In the genomic region with DNA sequence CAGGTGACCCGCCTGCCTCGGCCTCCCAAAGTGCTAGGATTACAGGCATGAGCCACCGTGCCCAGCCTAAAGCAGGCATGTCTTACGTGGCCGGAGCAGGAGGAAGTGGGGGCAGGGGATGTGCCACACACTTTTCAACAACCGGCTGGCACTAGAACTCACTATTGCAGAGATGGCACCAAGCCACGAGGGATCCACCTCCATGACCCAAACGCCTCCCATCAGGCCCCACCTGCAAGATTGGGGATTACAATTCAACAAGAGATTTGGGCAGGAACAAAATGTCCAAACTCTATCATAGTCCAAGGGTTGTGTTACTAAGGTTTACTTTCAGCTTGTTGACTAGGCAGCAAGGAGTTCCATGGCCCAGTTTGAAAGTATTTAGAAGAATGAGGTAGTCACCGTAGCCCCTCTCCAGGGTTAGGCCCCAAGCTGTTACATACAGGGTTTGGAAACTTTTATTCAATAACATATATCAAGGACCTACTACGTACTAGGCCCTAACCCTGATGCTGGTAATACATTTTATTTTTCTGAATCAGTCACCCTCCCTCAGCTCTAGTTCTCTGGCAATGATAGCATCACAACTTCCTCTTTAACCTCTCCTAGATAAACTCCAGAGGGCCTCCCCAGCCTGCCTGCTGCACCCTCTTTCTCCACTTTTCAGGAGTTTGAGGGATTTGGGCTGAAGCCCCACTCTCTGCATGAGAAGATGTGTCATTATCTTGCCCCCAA, we compare ENCODE assay signal across 8 cellular contexts. TPM values are rescaled to one million over a fixed set of nuclear protein-coding genes. Genes with fewer than 3 reads are reported as not detected.
DNase-seq lines count a peak whose midpoint lies in the region; ATAC-seq and TF ChIP-seq lines count a peak whose summit lies in the region.

No MANE protein-coding gene starts in this region.

- peaks cover 18 to 35% (median 26%) of the 10 kb centered on the region in 4 donors for H3K4me1 ChIP-seq in liver (ENCODE audit: control insufficient read depth in 4 of 4, insufficient read depth in 4 of 4, low read length in 3 of 4)
- H3K4me1 ChIP-seq in upper lobe of right lung, result peaks cover 21% of the 10 kb centered on the region
- no peaks in the 10 kb centered on the region for H3K4me1 ChIP-seq in PC-9 (replicated peaks; ENCODE audit: insufficient read depth)

- H3K27me3 ChIP-seq in liver (ENCODE audit: control insufficient read depth in 4 of 4, insufficient read depth in 4 of 4, low read length in 3 of 4), result no peaks in the 10 kb centered on the region
- H3K27me3 ChIP-seq in upper lobe of right lung, result no peaks in the 10 kb centered on the region
- no peaks in the 10 kb centered on the region for H3K27me3 ChIP-seq in PC-9 (ENCODE audit: insufficient read depth, low read depth)

- no TSS peak for BruUV-seq in PC-9 (replicated peaks; lab: Mats Ljungman, UMichigan)

- no peak overlapping the region for H3K4me2 ChIP-seq in PC-9

- ATAC-seq in activated naive CD4-positive, alpha-beta T cell treated with anti-CD3 and anti-CD28 coated beads, Interleukin-2, amount 50 U/mL, for 72 hours, result peak; percentile 6 to 34
- ATAC-seq in upper lobe of right lung, result peak; percentile 10

- H3K9me3 ChIP-seq in liver (ENCODE audit: control insufficient read depth in 4 of 4, low read length in 3 of 4) (peaks cover 0 to 3% (median 0%) of the 10 kb centered on the region in 4 donors), upper lobe of right lung (no peaks in the 10 kb centered on the region), PC-9 (ENCODE audit: insufficient read depth, low read depth) (no peaks in the 10 kb centered on the region)

- H3K4me3 ChIP-seq in liver (ENCODE audit: low read depth in 1 of 3, low read length in 3 of 3) (peak overlapping the region in 2 of 3 donors; percentile 20 to 28), upper lobe of right lung (no peak overlapping the region), PC-9 (no peak overlapping the region)

- H4K20me1 ChIP-seq in PC-9 (ENCODE audit: insufficient read depth), result no peaks in the 10 kb centered on the region

- peaks cover 0 to 9% of the 10 kb centered on the region in 2 donors for H3K9me3 Mint-ChIP-seq in activated naive CD4-positive, alpha-beta T cell treated with anti-CD3 and anti-CD28 coated beads, Interleukin-2, amount 50 U/mL, for 72 hours
- H3K9me3 Mint-ChIP-seq in activated CD4-positive, alpha-beta memory T cell treated with anti-CD3 and anti-CD28 coated beads for 36 hours, result peaks cover 16% of the 10 kb centered on the region

- intact Hi-C loops in activated CD4-positive, alpha-beta memory T cell treated with anti-CD3 and anti-CD28 coated beads for 36 hours (cut with micrococcal nuclease), result no loop called here
- intact Hi-C loops in upper lobe of right lung (cut with DNase I) (no loop called here), PC-9 (cut with micrococcal nuclease; ENCODE audit: unreplicated experiment) (no loop called here)

- H2AFZ ChIP-seq in PC-9, result no peak overlapping the region

- no peaks in the 10 kb centered on the region for H3K9me2 ChIP-seq in PC-9 (ENCODE audit: insufficient read depth)

- DNase-seq in activated naive CD4-positive, alpha-beta T cell treated with anti-CD3 and anti-CD28 coated beads, Interleukin-2, amount 50 U/mL, for 72 hours (ENCODE audit: low spot score in 2 of 2), result no peak
- DNase-seq in activated naive CD4-positive, alpha-beta T cell treated with anti-CD3 and anti-CD28 coated beads, Interleukin-2, amount 50 U/mL, for 16 hours, result no peak
- DNase-seq in activated CD4-positive, alpha-beta memory T cell treated with anti-CD3 and anti-CD28 coated beads for 36 hours, result no peak
- no peak for DNase-seq in upper lobe of right lung
- DNase-seq in ureter (ENCODE audit: low spot score), result no peak
- no peak for DNase-seq in nucleus accumbens (lab: John Stamatoyannopoulos, UW)
- no peak for DNase-seq in PC-9

- no peaks in the 10 kb centered on the region for H3K79me2 ChIP-seq in PC-9 (ENCODE audit: low read depth)

- peak overlapping the region; percentile 91 to 92 for H3K27ac ChIP-seq in liver (ENCODE audit: low read depth in 1 of 2, low read length in 2 of 2)
- H3K27ac ChIP-seq in upper lobe of right lung, result peak overlapping the region; percentile 73
- H3K27ac ChIP-seq in PC-9, result no peak overlapping the region

- 38% methylated on average over 10 of the region's 10 CpGs for WGBS in liver

- H3K36me3 ChIP-seq in liver (ENCODE audit: control insufficient read depth in 4 of 4, insufficient read depth in 3 of 4, low read depth in 1 of 4, low read length in 3 of 4), result no peaks in the 10 kb centered on the region
- H3K36me3 ChIP-seq in upper lobe of right lung, result no peaks in the 10 kb centered on the region
- H3K36me3 ChIP-seq in PC-9 (ENCODE audit: low read depth), result no peaks in the 10 kb centered on the region

- H3K4me1 Mint-ChIP-seq in activated CD4-positive, alpha-beta memory T cell treated with anti-CD3 and anti-CD28 coated beads for 36 hours (ENCODE audit: low read depth), result peaks cover 23% of the 10 kb centered on the region

- peak overlapping the region in 1 of 2 donors; percentile 55 for H3K27ac Mint-ChIP-seq in activated naive CD4-positive, alpha-beta T cell treated with anti-CD3 and anti-CD28 coated beads, Interleukin-2, amount 50 U/mL, for 72 hours
- H3K27ac Mint-ChIP-seq in activated CD4-positive, alpha-beta memory T cell treated with anti-CD3 and anti-CD28 coated beads for 36 hours, result peak overlapping the region; percentile 66

- POLR2A ChIA-PET in activated CD4-positive, alpha-beta memory T cell treated with anti-CD3 and anti-CD28 coated beads for 36 hours (lab: Charles Lee), result no interaction called here
- POLR2A ChIA-PET in PC-9 (lab: Charles Lee; ENCODE audit: unreplicated experiment), result no interaction called here

- H3K36me3 Mint-ChIP-seq in activated naive CD4-positive, alpha-beta T cell treated with anti-CD3 and anti-CD28 coated beads, Interleukin-2, amount 50 U/mL, for 72 hours, result peaks cover 0 to 15% of the 10 kb centered on the region in 2 donors
- H3K36me3 Mint-ChIP-seq in activated CD4-positive, alpha-beta memory T cell treated with anti-CD3 and anti-CD28 coated beads for 36 hours, result peaks cover 12% of the 10 kb centered on the region

- CTCF ChIA-PET in activated CD4-positive, alpha-beta memory T cell treated with anti-CD3 and anti-CD28 coated beads for 36 hours (lab: Charles Lee), result interaction anchor here (1.1 to 4.5 kb wide), 4 partner anchors 9 to 171 kb away, joined by 4 to 30 read pairs (median 6); partner anchors contain the start of gene TADA2B
- CTCF ChIA-PET in PC-9 (lab: Charles Lee), result no interaction called here

- peak overlapping the region; percentile 10 to 77 for H3K9ac ChIP-seq in liver (ENCODE audit: low read depth in 1 of 2, low read length in 2 of 2)

- no peaks in the 10 kb centered on the region for H3F3A ChIP-seq in PC-9 (ENCODE audit: insufficient read depth, low read depth)

- no peaks in the 10 kb centered on the region for H3K27me3 Mint-ChIP-seq in activated CD4-positive, alpha-beta memory T cell treated with anti-CD3 and anti-CD28 coated beads for 36 hours

- no peak overlapping the region for H3K4me3 Mint-ChIP-seq in activated CD4-positive, alpha-beta memory T cell treated with anti-CD3 and anti-CD28 coated beads for 36 hours

- TF ChIP-seq RAD21 in liver (IDR thresholded peaks at IDR 0.05), result peak; percentile 48 to 49

- TF ChIP-seq CTCF in liver (IDR thresholded peaks at IDR 0.05; ENCODE audit: low read depth, low read length, missing input control) (no peak), upper lobe of right lung (IDR thresholded peaks at IDR 0.05) (no peak), PC-9 (conservative IDR thresholded peaks at IDR 0.05) (no peak)

TF ChIP-seq in liver, 16 proteins besides CTCF, POLR2A, EP300 and RAD21 (continues in another document):
- TF ChIP-seq GABPA (IDR thresholded peaks at IDR 0.05 in 1 of 2, conservative IDR thresholded peaks at IDR 0.05 in 1 of 2) (peak in 1 of 2 donors; percentile 68), HNF4A (conservative IDR thresholded peaks at IDR 0.05) (peak; percentile 93 to 94), EGR1 (IDR thresholded peaks at IDR 0.05; ENCODE audit: low read depth in 2 of 2) (peak; percentile 30 to 58), JUND (IDR thresholded peaks at IDR 0.05) (peak; percentile 59 to 73), FOXA1 (IDR thresholded peaks at IDR 0.05) (no peak), RXRA (IDR thresholded peaks at IDR 0.05) (peak; percentile 87 to 95), REST (IDR thresholded peaks at IDR 0.05) (peak; percentile 34), YY1 (IDR thresholded peaks at IDR 0.05) (peak; percentile 84), SP1 (IDR thresholded peaks at IDR 0.05) (peak; percentile 98), HNF4G (IDR thresholded peaks at IDR 0.05) (peak; percentile 74)

RNA-seq across cellular contexts. Expression of gene TBC1D14, which starts 18.0 kb away (rescaled TPM):
- 10 to 100 TPM; 21.3 to 38.2 TPM for total RNA-seq in activated naive CD4-positive, alpha-beta T cell treated with anti-CD3 and anti-CD28 coated beads, Interleukin-2, amount 50 U/mL, for 72 hours
- total RNA-seq in activated CD4-positive, alpha-beta memory T cell treated with anti-CD3 and anti-CD28 coated beads for 36 hours, result 10 to 100 TPM; 37.1 to 37.3 TPM
- 10 to 100 TPM; 22.2 to 45.2 TPM for total RNA-seq in liver
- polyA plus RNA-seq in liver, result 10 to 100 TPM; 10.0 to 23.2 TPM
- total RNA-seq in upper lobe of right lung, result 51.8 TPM
- total RNA-seq in ureter, result 44.8 TPM
- 41.6 and 46.2 TPM in 2 replicates for total RNA-seq in PC-9 (2021)

Comparison
In these comparisons a context has a peak if more than half of its experiments do, and no peak if none do; other contexts are left out.
1. H3K4me3 ChIP-seq: peak in liver (2 of 3); none in upper lobe of right lung (single experiment) and PC-9 (single experiment).